ENCODE assay signal across 1 cellular context in genomic region chrX:77899081-77899828, GRCh38.
TF ChIP-seq lines count a peak whose summit lies in the region.

TSS of gene COX7B (plus strand) at chrX:77899468. CDS start at chrX:77899554, 86 bp downstream.

TF ChIP-seq in GM12878, 131 proteins besides CTCF, POLR2A, EP300 and RAD21 (continued from another document and continues in another):
- TF ChIP-seq ZBTB4 (CRISPR knock-in tag; IDR thresholded peaks at IDR 0.05) = no peak
- peak; percentile 87; the same call in 1 of the 2 replicates for TF ChIP-seq CBFB (IDR thresholded peaks at IDR 0.05; ENCODE audit: low read depth)
- TF ChIP-seq ZNF24 (IDR thresholded peaks at IDR 0.05) = no peak
- TF ChIP-seq ZNF592 (IDR thresholded peaks at IDR 0.05) = no peak
- TF ChIP-seq SKIL (IDR thresholded peaks at IDR 0.05; ENCODE audit: low read depth, poor library complexity, severe bottlenecking) = no peak
- TF ChIP-seq ESRRA (IDR thresholded peaks at IDR 0.05; ENCODE audit: low read length) = no peak; the same call in 1 of the 2 replicates
- TF ChIP-seq ZNF622 (IDR thresholded peaks at IDR 0.05) = no peak
- TF ChIP-seq LARP7 (IDR thresholded peaks at IDR 0.05) = no peak
- TF ChIP-seq SP1 (IDR thresholded peaks at IDR 0.05; ENCODE audit: low read depth, low read length) = peak; percentile 23
- TF ChIP-seq, protein P1, sequence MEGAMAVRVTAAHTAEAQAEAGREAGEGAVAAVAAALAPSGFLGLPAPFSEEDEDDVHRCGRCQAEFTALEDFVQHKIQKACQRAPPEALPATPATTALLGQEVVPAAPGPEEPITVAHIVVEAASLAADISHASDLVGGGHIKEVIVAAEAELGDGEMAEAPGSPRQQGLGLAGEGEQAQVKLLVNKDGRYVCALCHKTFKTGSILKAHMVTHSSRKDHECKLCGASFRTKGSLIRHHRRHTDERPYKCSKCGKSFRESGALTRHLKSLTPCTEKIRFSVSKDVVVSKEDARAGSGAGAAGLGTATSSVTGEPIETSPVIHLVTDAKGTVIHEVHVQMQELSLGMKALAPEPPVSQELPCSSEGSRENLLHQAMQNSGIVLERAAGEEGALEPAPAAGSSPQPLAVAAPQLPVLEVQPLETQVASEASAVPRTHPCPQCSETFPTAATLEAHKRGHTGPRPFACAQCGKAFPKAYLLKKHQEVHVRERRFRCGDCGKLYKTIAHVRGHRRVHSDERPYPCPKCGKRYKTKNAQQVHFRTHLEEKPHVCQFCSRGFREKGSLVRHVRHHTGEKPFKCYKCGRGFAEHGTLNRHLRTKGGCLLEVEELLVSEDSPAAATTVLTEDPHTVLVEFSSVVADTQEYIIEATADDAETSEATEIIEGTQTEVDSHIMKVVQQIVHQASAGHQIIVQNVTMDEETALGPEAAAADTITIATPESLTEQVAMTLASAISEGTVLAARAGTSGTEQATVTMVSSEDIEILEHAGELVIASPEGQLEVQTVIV (IDR thresholded peaks at IDR 0.05; ENCODE audit: borderline replicate concordance, partially characterized antibody) = no peak
- no peak; the same call in 1 of the 2 replicates for TF ChIP-seq TCF12 (IDR thresholded peaks at IDR 0.05; ENCODE audit: low read depth, low read length)
- TF ChIP-seq RUNX3 (IDR thresholded peaks at IDR 0.05; ENCODE audit: low read length) = no peak
- TF ChIP-seq FOXM1 (IDR thresholded peaks at IDR 0.05; ENCODE audit: low read depth, low read length) = no peak
- TF ChIP-seq ZBED1 (IDR thresholded peaks at IDR 0.05; ENCODE audit: borderline replicate concordance) = no peak
- TF ChIP-seq NKRF (conservative IDR thresholded peaks at IDR 0.05) = 0 out of 2 replicates have a peak, but pooled peaks have one; percentile 21
- no peak for TF ChIP-seq BMI1 (IDR thresholded peaks at IDR 0.05; ENCODE audit: borderline replicate concordance)
- TF ChIP-seq CUX1 (IDR thresholded peaks at IDR 0.05; ENCODE audit: insufficient replicate concordance, low read depth, low read length) = no peak
- TF ChIP-seq CREB1 (IDR thresholded peaks at IDR 0.05; ENCODE audit: low read depth) = peak; percentile 91
- no peak for TF ChIP-seq USF2 (IDR thresholded peaks at IDR 0.05; ENCODE audit: borderline replicate concordance, low read depth, low read length)
- no peak for TF ChIP-seq STAT3 (IDR thresholded peaks at IDR 0.05; ENCODE audit: low read depth, low read length)
- no peak; the same call in 1 of the 2 replicates for TF ChIP-seq SMAD5 (IDR thresholded peaks at IDR 0.05; ENCODE audit: low read depth)
- peak; percentile 95 for TF ChIP-seq RCOR1 (conservative IDR thresholded peaks at IDR 0.05; ENCODE audit: low read depth, low read length)
- TF ChIP-seq SIX5 (IDR thresholded peaks at IDR 0.05; ENCODE audit: low read depth, low read length, severe bottlenecking) = peak; percentile 85
- TF ChIP-seq MYB (IDR thresholded peaks at IDR 0.05; ENCODE audit: borderline replicate concordance, low read depth, low read length) = no peak
- peak; percentile 99 for TF ChIP-seq CHD2 (IDR thresholded peaks at IDR 0.05; ENCODE audit: borderline replicate concordance, low read depth, low read length)
- 0 out of 4 replicates have a peak, but pooled peaks of 1 of the 2 experiments have one; percentile 9 for TF ChIP-seq IKZF2 (IDR thresholded peaks at IDR 0.05)
- TF ChIP-seq, protein P2, sequence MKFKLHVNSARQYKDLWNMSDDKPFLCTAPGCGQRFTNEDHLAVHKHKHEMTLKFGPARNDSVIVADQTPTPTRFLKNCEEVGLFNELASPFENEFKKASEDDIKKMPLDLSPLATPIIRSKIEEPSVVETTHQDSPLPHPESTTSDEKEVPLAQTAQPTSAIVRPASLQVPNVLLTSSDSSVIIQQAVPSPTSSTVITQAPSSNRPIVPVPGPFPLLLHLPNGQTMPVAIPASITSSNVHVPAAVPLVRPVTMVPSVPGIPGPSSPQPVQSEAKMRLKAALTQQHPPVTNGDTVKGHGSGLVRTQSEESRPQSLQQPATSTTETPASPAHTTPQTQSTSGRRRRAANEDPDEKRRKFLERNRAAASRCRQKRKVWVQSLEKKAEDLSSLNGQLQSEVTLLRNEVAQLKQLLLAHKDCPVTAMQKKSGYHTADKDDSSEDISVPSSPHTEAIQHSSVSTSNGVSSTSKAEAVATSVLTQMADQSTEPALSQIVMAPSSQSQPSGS (IDR thresholded peaks at IDR 0.05; ENCODE audit: low read length) = peak; percentile 96
- TF ChIP-seq, protein P3, sequence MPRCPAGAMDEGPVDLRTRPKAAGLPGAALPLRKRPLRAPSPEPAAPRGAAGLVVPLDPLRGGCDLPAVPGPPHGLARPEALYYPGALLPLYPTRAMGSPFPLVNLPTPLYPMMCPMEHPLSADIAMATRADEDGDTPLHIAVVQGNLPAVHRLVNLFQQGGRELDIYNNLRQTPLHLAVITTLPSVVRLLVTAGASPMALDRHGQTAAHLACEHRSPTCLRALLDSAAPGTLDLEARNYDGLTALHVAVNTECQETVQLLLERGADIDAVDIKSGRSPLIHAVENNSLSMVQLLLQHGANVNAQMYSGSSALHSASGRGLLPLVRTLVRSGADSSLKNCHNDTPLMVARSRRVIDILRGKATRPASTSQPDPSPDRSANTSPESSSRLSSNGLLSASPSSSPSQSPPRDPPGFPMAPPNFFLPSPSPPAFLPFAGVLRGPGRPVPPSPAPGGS (IDR thresholded peaks at IDR 0.05; ENCODE audit: borderline replicate concordance, insufficient read depth, low read depth, low read length, poor library complexity, severe bottlenecking) = no peak
